ENCODE assay signal across 19 cellular contexts in the genomic region with DNA sequence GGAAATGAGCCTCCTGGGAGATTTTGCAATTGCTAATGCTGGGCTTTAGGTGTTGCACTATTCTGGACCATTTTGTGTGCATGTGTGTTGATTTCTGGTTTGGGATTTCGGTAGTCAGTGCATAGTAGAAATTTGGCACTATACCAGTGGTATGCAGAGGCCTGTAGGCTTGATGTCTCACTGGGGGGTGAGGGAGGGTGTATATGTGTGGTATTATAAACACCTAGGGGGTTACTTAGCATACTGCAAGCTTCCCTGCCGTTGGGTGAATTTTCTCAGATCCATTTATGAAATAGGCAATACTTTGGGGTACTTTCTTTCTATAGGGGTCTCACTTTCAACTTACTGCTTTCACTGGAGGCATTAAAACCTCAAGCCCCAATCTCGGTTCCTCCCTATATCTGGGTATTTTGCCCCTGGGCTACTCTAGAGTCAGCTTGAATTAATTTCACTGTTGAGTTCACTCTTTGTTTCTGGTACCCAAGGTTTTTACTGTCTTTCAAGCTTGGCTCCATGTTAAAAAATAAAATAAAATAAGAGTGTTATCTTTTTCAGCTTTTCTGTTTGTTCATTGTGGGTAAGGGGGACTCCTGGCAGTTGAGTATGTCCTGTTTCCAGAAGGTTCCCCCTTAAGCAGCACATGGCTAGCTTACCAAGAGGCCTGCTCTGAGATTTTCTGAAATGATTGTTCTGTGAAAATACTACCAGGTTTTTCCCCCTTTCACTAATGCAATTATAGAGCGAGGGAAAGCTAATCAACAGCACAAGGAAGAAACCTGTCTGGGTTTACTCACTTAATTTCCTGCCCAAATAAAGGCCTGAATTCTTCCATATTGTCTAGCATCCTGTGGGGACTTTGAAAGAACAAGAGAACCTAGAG. TPM values are rescaled to one million over a fixed set of nuclear protein-coding genes. Genes with fewer than 3 reads are reported as not detected.
DNase-seq lines count a peak whose midpoint lies in the region; ATAC-seq, FAIRE-seq and TF ChIP-seq lines count a peak whose summit lies in the region.
"Had no signal": no experiment of that assay in that cellular context is flagged by ENCODE, and none has a peak within 500 bp of the region (broad histone marks: within the 10 kb centered on the region; RNA-seq: fewer than 3 reads in every experiment).

No MANE protein-coding gene starts in this region.

- no peaks in the 10 kb centered on the region for H3K27me3 ChIP-seq in suprapubic skin
- H3K27me3 ChIP-seq: body of pancreas had no signal

- DNase-seq in GM12891 (ENCODE audit: insufficient read length, low spot score), result no peak
- DNase-seq in NCI-H1930 (lab: John Stamatoyannopoulos, UW), result no peak
- DNase-seq in suprapubic skin (ENCODE audit: low spot score in 2 of 2), result no peak
- no peak for DNase-seq in SW480 (ENCODE audit: low spot score)
- DNase-seq in activated CD4-positive, alpha-beta T cell treated with anti-CD3 and anti-CD28 coated beads for 48 hours, result no peak
- DNase-seq: activated CD4-positive, alpha-beta T cell treated with anti-CD3 and anti-CD28 coated beads, Interleukin-2, amount 10 ng/mL, durations not matched to agents 24 days and 14 days; body of pancreas; CD8-positive, alpha-beta T cell; DND-41; naive thymus-derived CD8-positive, alpha-beta T cell; NCI-H1105; NCI-H2227 treated with DMSO at 0.1 percent for 48 hours; stimulated activated naive CD4-positive, alpha-beta T cell treated with Interleukin-2 at 50 U/mL for 16 hours; T1000 had no signal

- H3K9me3 ChIP-seq in suprapubic skin, result no peaks in the 10 kb centered on the region
- H3K9me3 ChIP-seq: body of pancreas had no signal

- no peaks in the 10 kb centered on the region for H3K36me3 ChIP-seq in suprapubic skin

- H3K4me3 ChIP-seq in suprapubic skin, result no peak overlapping the region
- H3K4me3 ChIP-seq: body of pancreas, lung had no signal

- H3K27ac ChIP-seq in suprapubic skin, result no peak overlapping the region
- H3K27ac ChIP-seq: body of pancreas had no signal

- 64% methylated on average over 4 of the region's 4 CpGs for WGBS in suprapubic skin

- TF ChIP-seq CTCF in suprapubic skin (IDR thresholded peaks at IDR 0.05), result no peak

- peak; percentile 81 for ATAC-seq in GM19395 (IDR thresholded peaks at IDR 0.05; ENCODE audit: unreplicated experiment)
- ATAC-seq in HG02642 (IDR thresholded peaks at IDR 0.05; ENCODE audit: poor library complexity, unreplicated experiment), result peak; percentile 62
- peak; percentile 50 for ATAC-seq in HG03460 (IDR thresholded peaks at IDR 0.05; ENCODE audit: unreplicated experiment)
- ATAC-seq: activated naive CD4-positive, alpha-beta T cell treated with anti-CD3 and anti-CD28 coated beads, Interleukin-2, amount 50 U/mL, for 72 hours; body of pancreas; CD8-positive, alpha-beta T cell; naive thymus-derived CD8-positive, alpha-beta T cell had no signal

- H3K4me1 ChIP-seq in suprapubic skin, result peaks cover 14% of the 10 kb centered on the region

- no peak for TF ChIP-seq POLR2A in GM12891 (IDR thresholded peaks at IDR 0.05; ENCODE audit: low read depth, low read length)
- no peak for TF ChIP-seq POLR2A in suprapubic skin (IDR thresholded peaks at IDR 0.05)

- FAIRE-seq in GM12891 (lab: Jason Lieb, UNC), result peak; percentile 76

- TF ChIP-seq EP300 in suprapubic skin (IDR thresholded peaks at IDR 0.05), result no peak

TF ChIP-seq in GM12891, 5 proteins besides CTCF, POLR2A, EP300 and RAD21:
- TF ChIP-seq POU2F2 (IDR thresholded peaks at IDR 0.05; ENCODE audit: low read depth, low read length) (no peak), SPI1 (IDR thresholded peaks at IDR 0.05; ENCODE audit: low read depth, low read length) (peak; percentile 68)

RNA-seq across cellular contexts. Expression of a gene that starts 45.8 kb away (rescaled TPM):
- polyA plus RNA-seq in GM12891 (2012; ENCODE audit: low read depth, missing spikeins), result 32.9 TPM
- total RNA-seq in suprapubic skin, result 100 to 1,000 TPM in 1 of 4 donors, 10 to 100 TPM in 3; 68.2 to 139 (median 76.2) TPM
